Comparison of ENCODE assay signal across 22 cellular contexts in genomic region chr1:234381699-234382555, GRCh38.
"Had no signal": no experiment of that assay in that cellular context is flagged by ENCODE, and none has a peak within 500 bp of the region (broad histone marks: within the 10 kb centered on the region; RNA-seq: fewer than 3 reads in every experiment).

No MANE protein-coding gene starts in this region.

- H3K27ac Mint-ChIP-seq: activated B cell treated with CpG ODN at 0.5 μM for 24 hours, nephron had no signal

- H3K27me3 Mint-ChIP-seq: activated B cell treated with CpG ODN at 0.5 μM for 24 hours had no signal

- H3K4me3 ChIP-seq: body of pancreas, prostate gland, SJCRH30, stomach, testis, upper lobe of left lung had no signal

- H3K27me3 ChIP-seq: body of pancreas, SJCRH30, stomach, testis, upper lobe of left lung had no signal

- H3K4me1 Mint-ChIP-seq: nephron had no signal

- FAIRE-seq: small intestine, TTC549 had no signal

- H3K4me3 Mint-ChIP-seq: activated B cell treated with CpG ODN at 0.5 μM for 24 hours, nephron had no signal

- ATAC-seq: body of pancreas, left ventricle myocardium superior, right cardiac atrium had no signal

- H3K36me3 ChIP-seq: prostate gland had no signal

- H3K9me3 Mint-ChIP-seq: activated B cell treated with CpG ODN at 0.5 μM for 24 hours, nephron had no signal

- H3K9me3 ChIP-seq: body of pancreas, prostate gland, SJCRH30, stomach, testis, upper lobe of left lung had no signal

- H3K27ac ChIP-seq: body of pancreas, prostate gland, SJCRH30, stomach, testis, upper lobe of left lung had no signal

- DNase-seq: activated B cell treated with CpG ODN at 0.5 μM for 24 hours; activated CD4-positive, alpha-beta T cell treated with anti-CD3 and anti-CD28 coated beads, Interleukin-2, amount 50 U/mL, for 1 hour; activated gamma-delta T cell treated with Interleukin-2 at 50 U/mL for 16 hours; activated T-cell treated with anti-CD3 and anti-CD28 coated beads, Interleukin-2, amount 50 U/mL, for 1 hour; amniotic stem cell; body of pancreas; cortex of kidney; effector CD4-positive, alpha-beta T cell; foreskin fibroblast; kidney glomerular epithelial cell; left ventricle myocardium superior; mesenchymal stem cell; right cardiac atrium; SJCRH30; small intestine; stimulated activated CD4-positive, alpha-beta T cell treated with anti-CD3 and anti-CD28 coated beads, Interleukin-4, amount 100 ng/mL, for 24 hours; stomach; testis; upper lobe of left lung had no signal

- H3K4me1 ChIP-seq: body of pancreas, prostate gland, SJCRH30, testis, upper lobe of left lung had no signal
